Comparison of ENCODE assay signal across 8 cellular contexts in genomic region chrX:20141281-20142220, GRCh38. TPM values are rescaled to one million over a fixed set of nuclear protein-coding genes. Genes with fewer than 3 reads are reported as not detected.
A peak's percentile ranks its signal among the peaks of the same experiment; 100 is the strongest.
DNase-seq lines count a peak whose midpoint lies in the region; ATAC-seq lines count a peak whose summit lies in the region.

A gene with protein sequence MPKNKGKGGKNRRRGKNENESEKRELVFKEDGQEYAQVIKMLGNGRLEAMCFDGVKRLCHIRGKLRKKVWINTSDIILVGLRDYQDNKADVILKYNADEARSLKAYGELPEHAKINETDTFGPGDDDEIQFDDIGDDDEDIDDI (minus strand): TSS chrX:20141838. CDS start chrX:20141640, 198 bp downstream.

- peak within 1 kb of the TSS; percentile 85 to 99 (median 94) for H3K4me3 Mint-ChIP-seq in CD8-positive, alpha-beta memory T cell

- H3K4me1 ChIP-seq in CD8-positive, alpha-beta memory T cell (ENCODE audit: insufficient read depth, low read length): peaks cover 18% of the 10 kb centered on the region

- peaks cover 3% of the 10 kb centered on the region for H3K36me3 ChIP-seq in CD8-positive, alpha-beta memory T cell (ENCODE audit: insufficient read depth, low read length)

- POLR2A ChIA-PET in CD8-positive, alpha-beta memory T cell (lab: Charles Lee): no interaction called here

- CTCF ChIA-PET in CD8-positive, alpha-beta memory T cell (lab: Charles Lee): interaction anchor here (0.6 kb wide), 1 partner anchor 329 kb away, joined by 3 read pairs; no protein-coding TSS in a partner anchor

- peak; percentile 98 for ATAC-seq in GM19468 (IDR thresholded peaks at IDR 0.05; ENCODE audit: extremely low read depth, unreplicated experiment)

- peak; percentile 90 to 100 (median 98) for DNase-seq in CD8-positive, alpha-beta memory T cell
- DNase-seq in HS-5 (ENCODE audit: low read depth): peak; percentile 81
- peak; percentile 91 for DNase-seq in NK-92 treated with Interleukin-12 subunit alpha and Interleukin-12 subunit beta, amount 100 ng/mL, for 24 hours (lab: John Stamatoyannopoulos, UW)
- peak; percentile 99 for DNase-seq in activated CD8-positive, alpha-beta memory T cell treated with anti-CD3 and anti-CD28 coated beads for 24 hours
- DNase-seq in effector CD8-positive, alpha-beta T cell (lab: John Stamatoyannopoulos, UW): peak; percentile 93
- peak; percentile 98 to 99 for DNase-seq in lung microvascular endothelial cell (ENCODE audit: low read depth in 2 of 2)
- DNase-seq in stimulated activated CD4-positive, alpha-beta T cell treated with anti-CD3 and anti-CD28 coated beads, TNF-alpha, amount 100 ng/mL, for 48 hours (ENCODE audit: low read depth in 3 of 3): peak; percentile 81 to 98 (median 93)

- peaks cover 0 to 26% (median 0%) of the 10 kb centered on the region in 3 donors for H3K36me3 Mint-ChIP-seq in CD8-positive, alpha-beta memory T cell

- H3K4me1 Mint-ChIP-seq in CD8-positive, alpha-beta memory T cell: peaks cover 32 to 48% (median 32%) of the 10 kb centered on the region in 3 donors

- no peaks in the 10 kb centered on the region for H3K9me3 ChIP-seq in CD8-positive, alpha-beta memory T cell (ENCODE audit: low read length)

- no peaks in the 10 kb centered on the region for H3K9me3 Mint-ChIP-seq in CD8-positive, alpha-beta memory T cell

- peak within 1 kb of the TSS; percentile 82 for H3K4me3 ChIP-seq in CD8-positive, alpha-beta memory T cell (ENCODE audit: low read length)

- H3K27ac ChIP-seq in CD8-positive, alpha-beta memory T cell (ENCODE audit: low read depth, low read length): peak within 1 kb of the TSS; percentile 72

- no peaks in the 10 kb centered on the region for H3K27me3 Mint-ChIP-seq in CD8-positive, alpha-beta memory T cell

- no peaks in the 10 kb centered on the region for H3K27me3 ChIP-seq in CD8-positive, alpha-beta memory T cell (ENCODE audit: insufficient read depth, low read length, poor library complexity, severe bottlenecking)

- H3K27ac Mint-ChIP-seq in CD8-positive, alpha-beta memory T cell: peak within 1 kb of the TSS; percentile 88 to 98 (median 96)

RNA-seq across cellular contexts. Expression of the gene that starts here (rescaled TPM):
- 100 to 1,000 TPM; 205 to 208 TPM for total RNA-seq in CD8-positive, alpha-beta memory T cell
- 97.1 TPM for polyA plus RNA-seq in CD8-positive, alpha-beta memory T cell
- 17.9 and 23.3 TPM in 2 replicates for total RNA-seq in lung microvascular endothelial cell

Comparison
In these comparisons a context has a peak if more than half of its experiments do, and no peak if none do; other contexts are left out.
1. Peak in every context shown above with its lines: DNase-seq, ATAC-seq, H3K4me3 ChIP-seq and H3K27ac ChIP-seq.